Comparison of ENCODE assay signal across 8 cellular contexts in genomic region chr12:10395390-10395998, GRCh38. TPM values are rescaled to one million over a fixed set of nuclear protein-coding genes. Genes with fewer than 3 reads are reported as not detected.
A peak's percentile ranks its signal among the peaks of the same experiment; 100 is the strongest.
DNase-seq lines count a peak whose midpoint lies in the region; ATAC-seq, FAIRE-seq and TF ChIP-seq lines count a peak whose summit lies in the region.
"Had no signal": no experiment of that assay in that cellular context is flagged by ENCODE, and none has a peak within 500 bp of the region (broad histone marks: within the 10 kb centered on the region; RNA-seq: fewer than 3 reads in every experiment).

No MANE protein-coding gene starts in this region.

- peak; percentile 84 for ATAC-seq in GM18511 (IDR thresholded peaks at IDR 0.05; ENCODE audit: unreplicated experiment)
- peak; percentile 76 for ATAC-seq in HG02759 (IDR thresholded peaks at IDR 0.05; ENCODE audit: unreplicated experiment)

- H3K27ac Mint-ChIP-seq in mesothelial cell of epicardium: peak overlapping the region; percentile 95

- H3K4me3 Mint-ChIP-seq in mesothelial cell of epicardium: no peak overlapping the region

- H3K27me3 Mint-ChIP-seq in mesothelial cell of epicardium (ENCODE audit: low read depth): no peaks in the 10 kb centered on the region

- DNase-seq in NCI-H2081 treated with DMSO at 0.1 percent for 48 hours (lab: John Stamatoyannopoulos, UW): peak; percentile 46
- peak; percentile 92 for DNase-seq in bronchial epithelial cell (ENCODE audit: low read depth)
- DNase-seq in mesothelial cell of epicardium (ENCODE audit: low spot score in 2 of 2, unreplicated experiment in 2 of 2): no peak
- DNase-seq in mesenteric fat pad (ENCODE audit: low spot score): no peak
- no peak for DNase-seq in stimulated activated naive CD4-positive, alpha-beta T cell treated with Interleukin-2 at 50 U/mL for 16 hours (lab: John Stamatoyannopoulos, UW)

- FAIRE-seq in bronchial epithelial cell (lab: Jason Lieb, UNC): peak; percentile 66

- no peak overlapping the region for H3K4me3 ChIP-seq in bronchial epithelial cell (ENCODE audit: low read depth, low read length)
- H3K4me3 ChIP-seq: adrenal gland had no signal

- no peaks in the 10 kb centered on the region for H3K27me3 ChIP-seq in bronchial epithelial cell (ENCODE audit: control insufficient read depth, insufficient read depth, low read length)

- peaks cover 19% of the 10 kb centered on the region for H3K4me1 Mint-ChIP-seq in mesothelial cell of epicardium

- TF ChIP-seq CTCF in bronchial epithelial cell (IDR thresholded peaks at IDR 0.05; ENCODE audit: insufficient read depth, low read length, severe bottlenecking): no peak
- no peak for TF ChIP-seq CTCF in mesothelial cell of epicardium (IDR thresholded peaks at IDR 0.05; ENCODE audit: unreplicated experiment)

- H3K36me3 ChIP-seq in bronchial epithelial cell (ENCODE audit: control insufficient read depth, insufficient read depth, low read length): no peaks in the 10 kb centered on the region
- H3K36me3 ChIP-seq: adrenal gland had no signal

- H3K9me3 Mint-ChIP-seq in mesothelial cell of epicardium: peaks cover 5% of the 10 kb centered on the region

- peaks cover 4% of the 10 kb centered on the region for H3K36me3 Mint-ChIP-seq in mesothelial cell of epicardium

RNA-seq across cellular contexts. Expression of gene KLRK1, which starts 5.7 kb away (rescaled TPM):
- total RNA-seq in bronchial epithelial cell (not detected in 2 replicates), mesothelial cell of epicardium (not detected in 3 replicates), mesenteric fat pad (1.7 TPM)

RNA-seq across cellular contexts. Expression of gene KLRC4, which starts 14.1 kb away (rescaled TPM):
- not detected in 2 replicates for total RNA-seq in bronchial epithelial cell
- total RNA-seq in mesothelial cell of epicardium: not detected in 3 replicates
- not detected for total RNA-seq in mesenteric fat pad
- total RNA-seq: adrenal gland had no signal

RNA-seq across cellular contexts. Expression of gene KLRC3, which starts 24.9 kb away (rescaled TPM):
- not detected in 2 replicates for total RNA-seq in bronchial epithelial cell
- not detected in 3 replicates for total RNA-seq in mesothelial cell of epicardium
- not detected for total RNA-seq in mesenteric fat pad
- total RNA-seq: adrenal gland had no signal

RNA-seq across cellular contexts. Expression of gene KLRC2, which starts 40.3 kb away (rescaled TPM):
- total RNA-seq in bronchial epithelial cell (not detected in 2 replicates), mesothelial cell of epicardium (not detected in 3 replicates), mesenteric fat pad (not detected)

RNA-seq across cellular contexts. Expression of gene KLRC1, which starts 57.7 kb away (rescaled TPM):
- not detected in 2 replicates for total RNA-seq in bronchial epithelial cell
- total RNA-seq in mesothelial cell of epicardium: not detected in 3 replicates
- 0.80 TPM for total RNA-seq in mesenteric fat pad

Comparison
In these comparisons a context has a peak if more than half of its experiments do, and no peak if none do; other contexts are left out.
1. DNase-seq: peak in NCI-H2081 treated with DMSO at 0.1 percent for 48 hours (single experiment) and bronchial epithelial cell (single experiment); none in mesothelial cell of epicardium (0 of 2), mesenteric fat pad (single experiment) and stimulated activated naive CD4-positive, alpha-beta T cell treated with Interleukin-2 at 50 U/mL for 16 hours (single experiment).